Comparison of ENCODE assay signal across 21 cellular contexts in the genomic region with DNA sequence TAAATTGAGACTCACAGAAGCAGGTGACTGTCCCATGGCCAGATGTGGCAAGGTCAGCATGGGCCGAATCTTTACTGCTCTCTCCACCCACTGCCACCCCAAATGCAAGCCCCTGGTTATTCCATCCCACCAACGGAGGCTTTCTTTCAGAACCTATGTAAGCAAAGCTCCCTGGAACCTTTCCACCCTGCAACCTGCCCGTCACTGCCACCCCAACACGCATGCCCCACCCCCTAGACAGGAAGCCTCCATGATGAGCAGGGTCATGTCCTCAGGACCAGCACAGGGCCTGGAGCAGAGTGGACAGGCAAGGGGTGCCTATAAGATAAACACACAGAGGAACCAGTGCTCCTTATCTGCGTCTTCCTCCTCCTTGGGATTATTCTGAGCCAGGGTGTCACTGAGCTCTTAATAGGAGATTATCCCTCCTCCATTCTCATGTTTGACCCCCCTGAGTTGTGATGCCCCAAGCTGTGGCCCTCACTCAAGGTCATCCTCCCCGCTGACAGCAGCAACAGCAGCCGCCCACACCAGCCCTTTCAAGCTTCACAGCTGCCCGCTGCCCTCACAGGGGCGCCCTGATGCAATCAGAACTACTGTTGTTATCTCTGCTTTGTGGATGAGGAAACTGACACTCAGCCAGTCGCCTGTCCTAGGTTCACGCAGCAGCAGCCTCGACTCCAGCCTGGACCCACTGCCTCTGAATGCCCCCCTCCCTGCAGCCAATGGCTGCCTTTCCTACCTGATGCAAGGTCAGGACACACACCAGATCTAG.
"Had no signal": no experiment of that assay in that cellular context is flagged by ENCODE, and none has a peak within 500 bp of the region (broad histone marks: within the 10 kb centered on the region; RNA-seq: fewer than 3 reads in every experiment).

No MANE protein-coding gene starts in this region.

- H3K4me3 Mint-ChIP-seq: memory B cell; nephron; T-cell; T-helper 2 cell treated with Interferon-gamma antibody and Interleukin-4, amounts not matched to agents 5 μg/mL and 100 μg/mL, for 36 hours had no signal

- H3K79me2 ChIP-seq: hepatocyte, parathyroid adenoma had no signal

- H3K4me1 ChIP-seq: ascending aorta, esophagus muscularis mucosa, parathyroid adenoma had no signal

- H3K36me3 Mint-ChIP-seq: activated naive CD4-positive, alpha-beta T cell treated with anti-CD3 and anti-CD28 coated beads, Interleukin-2, amount 50 U/mL, for 72 hours; memory B cell; T-cell had no signal

- DNase-seq: activated CD4-positive, alpha-beta T cell treated with anti-CD3 and anti-CD28 coated beads for 4 hours; activated CD4-positive, alpha-beta T cell treated with anti-CD3 and anti-CD28 coated beads, Interleukin-2, amount 50 U/mL, for 48 hours; activated CD4-positive, CD25-positive, alpha-beta regulatory T cell; activated T-cell treated with anti-CD3 and anti-CD28 coated beads for 4 hours; brain microvascular endothelial cell; central memory CD4-positive, alpha-beta T cell; dorsolateral prefrontal cortex; glutamatergic neuron; right cardiac atrium; stimulated activated CD4-positive, alpha-beta T cell treated with anti-CD3 and anti-CD28 coated beads, Interleukin-4, amount 100 ng/mL, for 4 hours; stimulated activated naive CD8-positive, alpha-beta T cell treated with anti-CD3 and anti-CD28 coated beads, Interleukin-15, Interleukin-2, amounts not matched to agents 100 U/mL and 50 U/mL, for 24 hours; T-cell had no signal

- H3K27me3 ChIP-seq: ascending aorta, brain microvascular endothelial cell, hepatocyte, neutrophil had no signal

- H2AFZ ChIP-seq: hepatocyte, parathyroid adenoma had no signal

- ATAC-seq: activated naive CD4-positive, alpha-beta T cell treated with anti-CD3 and anti-CD28 coated beads, Interleukin-2, amount 50 U/mL, for 72 hours; right cardiac atrium; stimulated activated naive CD8-positive, alpha-beta T cell treated with anti-CD3 and anti-CD28 coated beads, Interleukin-15, Interleukin-2, amounts not matched to agents 100 U/mL and 50 U/mL, for 24 hours; T-cell had no signal

- H3K4me1 Mint-ChIP-seq: memory B cell, nephron, T-cell had no signal

- H3K4me2 ChIP-seq: hepatocyte had no signal

- H3K9me3 ChIP-seq: ascending aorta, esophagus muscularis mucosa, neutrophil had no signal

- H3K27ac ChIP-seq: ascending aorta, brain microvascular endothelial cell, dorsolateral prefrontal cortex, esophagus muscularis mucosa, hepatocyte, neutrophil, parathyroid adenoma had no signal

- H3K36me3 ChIP-seq: ascending aorta, brain microvascular endothelial cell, esophagus muscularis mucosa, neutrophil had no signal

- H3K4me3 ChIP-seq: ascending aorta, dorsolateral prefrontal cortex, esophagus muscularis mucosa, hepatocyte had no signal

- H3K9me3 Mint-ChIP-seq: activated naive CD4-positive, alpha-beta T cell treated with anti-CD3 and anti-CD28 coated beads, Interleukin-2, amount 50 U/mL, for 72 hours; memory B cell; T-cell; T-helper 2 cell treated with Interferon-gamma antibody and Interleukin-4, amounts not matched to agents 5 μg/mL and 100 μg/mL, for 36 hours had no signal

- H3K9ac ChIP-seq: parathyroid adenoma had no signal

- H3K27ac Mint-ChIP-seq: activated naive CD4-positive, alpha-beta T cell treated with anti-CD3 and anti-CD28 coated beads, Interleukin-2, amount 50 U/mL, for 72 hours; memory B cell; nephron; T-cell; T-helper 2 cell treated with Interferon-gamma antibody and Interleukin-4, amounts not matched to agents 5 μg/mL and 100 μg/mL, for 36 hours had no signal
